ENCODE assay signal across 11 cellular contexts in the genomic region with DNA sequence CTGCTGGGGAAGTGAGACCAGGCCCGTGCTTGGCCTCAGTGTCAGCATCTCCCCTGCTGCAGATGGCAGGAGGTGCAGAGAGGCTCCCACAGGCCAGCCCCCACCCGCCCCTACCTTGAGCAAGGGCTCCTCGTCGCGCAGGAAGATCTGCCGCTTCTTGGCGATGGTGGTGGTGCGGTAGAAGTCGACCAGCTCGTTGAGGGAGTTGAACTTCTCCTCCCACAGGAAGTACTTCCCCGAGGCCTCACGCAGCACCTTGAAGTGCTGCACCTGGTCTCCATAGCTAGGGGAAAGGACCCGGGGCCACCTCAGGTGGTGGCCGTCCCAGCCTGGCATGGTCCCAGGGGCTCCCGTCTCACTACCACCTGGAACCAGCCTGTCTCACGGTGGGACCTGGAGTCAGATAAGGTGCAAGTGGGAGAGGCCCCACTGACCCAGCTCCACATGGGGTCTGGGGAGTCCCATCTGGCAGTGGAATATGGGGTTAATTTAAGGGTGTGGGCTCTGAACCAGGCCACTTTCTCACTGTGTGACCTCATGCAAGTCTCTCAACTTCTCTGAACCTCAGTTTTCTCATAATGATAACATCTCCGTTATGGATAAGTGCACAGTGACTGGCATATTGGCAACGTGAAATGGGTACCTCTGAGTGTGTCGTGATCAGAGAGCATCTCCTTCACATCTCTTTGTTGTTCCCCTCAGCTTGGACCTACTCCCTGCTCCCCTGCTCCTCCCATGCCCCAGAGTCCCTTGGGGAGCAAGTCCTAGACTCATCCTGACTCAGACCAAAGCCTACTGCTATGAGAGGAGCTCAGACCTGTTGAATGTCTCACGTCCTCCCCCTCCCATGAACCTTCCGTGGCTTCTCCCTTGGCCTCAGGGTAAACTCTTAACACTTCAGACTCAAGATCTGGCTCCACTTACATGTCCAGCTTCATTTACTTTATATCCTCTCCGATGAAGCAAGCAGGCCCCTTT. TPM values are rescaled to one million over a fixed set of nuclear protein-coding genes. Genes with fewer than 3 reads are reported as not detected.
DNase-seq lines count a peak whose midpoint lies in the region; ATAC-seq, FAIRE-seq and TF ChIP-seq lines count a peak whose summit lies in the region.
"Had no signal": no experiment of that assay in that cellular context is flagged by ENCODE, and none has a peak within 500 bp of the region (broad histone marks: within the 10 kb centered on the region; RNA-seq: fewer than 3 reads in every experiment).

No MANE protein-coding gene starts in this region.

- DNase-seq in CD4-positive, alpha-beta memory T cell = peak in 2 of 5 donors; percentile 19 to 22
- peak; percentile 89 for DNase-seq in M059J (ENCODE audit: low read depth)
- DNase-seq in bronchial epithelial cell (ENCODE audit: low read depth) = peak; percentile 97
- DNase-seq in mucosa of descending colon = peak in 2 of 3 donors; percentile 14 to 47
- no peak for DNase-seq in NCI-H187 treated with DMSO at 0.1 percent for 48 hours (lab: John Stamatoyannopoulos, UW)
- DNase-seq in esophagus muscularis mucosa (ENCODE audit: extremely low spot score) = no peak
- DNase-seq in hippocampal formation (lab: John Stamatoyannopoulos, UW) = no peak
- DNase-seq: kidney glomerular epithelial cell had no signal

- no peak overlapping the region for H3K4me3 ChIP-seq in CD4-positive, alpha-beta memory T cell (ENCODE audit: low read length in 2 of 2)
- no peak overlapping the region for H3K4me3 ChIP-seq in bronchial epithelial cell (ENCODE audit: low read depth, low read length)
- H3K4me3 ChIP-seq in mucosa of descending colon = no peak overlapping the region
- no peak overlapping the region for H3K4me3 ChIP-seq in esophagus muscularis mucosa
- H3K4me3 ChIP-seq: SJSA1 had no signal

- H3K4me1 ChIP-seq in CD4-positive, alpha-beta memory T cell (ENCODE audit: insufficient read depth, low read length) = peaks cover 14% of the 10 kb centered on the region
- H3K4me1 ChIP-seq in mucosa of descending colon (ENCODE audit: low read depth) (no peaks in the 10 kb centered on the region), esophagus muscularis mucosa (no peaks in the 10 kb centered on the region)
- H3K4me1 ChIP-seq: SJSA1 had no signal

- H3K4me1 Mint-ChIP-seq in CD4-positive, alpha-beta memory T cell = peaks cover 13 to 27% (median 14%) of the 10 kb centered on the region in 4 donors

- no peaks in the 10 kb centered on the region for H3K9me3 Mint-ChIP-seq in CD4-positive, alpha-beta memory T cell

- H3K27me3 ChIP-seq in CD4-positive, alpha-beta memory T cell (ENCODE audit: insufficient read depth, low read length) = no peaks in the 10 kb centered on the region
- H3K27me3 ChIP-seq in bronchial epithelial cell (ENCODE audit: control insufficient read depth, insufficient read depth, low read length) (no peaks in the 10 kb centered on the region), esophagus muscularis mucosa (no peaks in the 10 kb centered on the region)
- H3K27me3 ChIP-seq: SJSA1 had no signal

- peaks cover 5% of the 10 kb centered on the region for H3K36me3 ChIP-seq in CD4-positive, alpha-beta memory T cell (ENCODE audit: insufficient read depth, low read length)
- no peaks in the 10 kb centered on the region for H3K36me3 ChIP-seq in bronchial epithelial cell (ENCODE audit: control insufficient read depth, insufficient read depth, low read length)
- H3K36me3 ChIP-seq in mucosa of descending colon (ENCODE audit: low read depth) = no peaks in the 10 kb centered on the region
- H3K36me3 ChIP-seq in esophagus muscularis mucosa = peaks cover 0 to 3% (median 0%) of the 10 kb centered on the region in 4 donors
- H3K36me3 ChIP-seq: SJSA1 had no signal

- ATAC-seq in mucosa of descending colon (no peak), GM18909 (IDR thresholded peaks at IDR 0.05; ENCODE audit: poor library complexity, unreplicated experiment) (no peak)

- H3K36me3 Mint-ChIP-seq in CD4-positive, alpha-beta memory T cell = peaks cover 11 to 18% of the 10 kb centered on the region in 2 donors

- H3K27me3 Mint-ChIP-seq in CD4-positive, alpha-beta memory T cell = no peaks in the 10 kb centered on the region

- POLR2A ChIA-PET in CD4-positive, alpha-beta memory T cell (lab: Charles Lee; ENCODE audit: partially characterized antibody) = interaction anchor here (0.8 to 2.4 kb wide), 4 partner anchors 18 to 399 kb away, joined by 3 to 9 read pairs (median 5); partner anchors contain the start of gene FAM83G

- TF ChIP-seq CTCF in bronchial epithelial cell (IDR thresholded peaks at IDR 0.05; ENCODE audit: insufficient read depth, low read length, severe bottlenecking) (no peak), mucosa of descending colon (IDR thresholded peaks at IDR 0.05) (no peak), esophagus muscularis mucosa (IDR thresholded peaks at IDR 0.05) (no peak)

- WGBS in esophagus muscularis mucosa = 88% methylated on average over 21 of the region's 22 CpGs

- CTCF ChIA-PET in CD4-positive, alpha-beta memory T cell (lab: Charles Lee; ENCODE audit: partially characterized antibody) = interaction anchor here (1.3 kb wide), 1 partner anchor 63 kb away, joined by 9 read pairs; no protein-coding TSS in a partner anchor

- no peak for TF ChIP-seq EP300 in esophagus muscularis mucosa (IDR thresholded peaks at IDR 0.05)

- H3K27ac Mint-ChIP-seq in CD4-positive, alpha-beta memory T cell = peak overlapping the region; percentile 67 to 86 (median 81)

- H3K27ac ChIP-seq in CD4-positive, alpha-beta memory T cell (ENCODE audit: low read depth, low read length) = peak overlapping the region; percentile 16
- no peak overlapping the region for H3K27ac ChIP-seq in esophagus muscularis mucosa (replicated peaks in 1 of 4)
- H3K27ac ChIP-seq: SJSA1 had no signal

- no peaks in the 10 kb centered on the region for H3K9me3 ChIP-seq in CD4-positive, alpha-beta memory T cell (ENCODE audit: control insufficient read depth in 1 of 2, low read length in 2 of 2)
- no peaks in the 10 kb centered on the region for H3K9me3 ChIP-seq in mucosa of descending colon
- H3K9me3 ChIP-seq in esophagus muscularis mucosa = no peaks in the 10 kb centered on the region
- H3K9me3 ChIP-seq: SJSA1 had no signal

- FAIRE-seq in bronchial epithelial cell (lab: Jason Lieb, UNC) = peak; percentile 62
- FAIRE-seq: H1 had no signal

- H3K4me3 Mint-ChIP-seq in CD4-positive, alpha-beta memory T cell = peak overlapping the region in 6 of 8 donors; percentile 11 to 57 (median 34)

- intact Hi-C loops in CD4-positive, alpha-beta memory T cell (cut with micrococcal nuclease) = no loop called here
- intact Hi-C loops in mucosa of descending colon (cut with DNase I, micrococcal nuclease) = no loop called here
- intact Hi-C loops in esophagus muscularis mucosa (cut with DNase I) = no loop called here

- TF ChIP-seq POLR2A in esophagus muscularis mucosa (IDR thresholded peaks at IDR 0.05; ENCODE audit: low read depth) = no peak

RNA-seq across cellular contexts. Expression of gene FAM83G, which starts 19.8 kb away (rescaled TPM):
- 10 to 100 TPM; 13.8 to 15.1 TPM for total RNA-seq in CD4-positive, alpha-beta memory T cell
- polyA plus RNA-seq in CD4-positive, alpha-beta memory T cell = 1 to 10 TPM; 1.6 to 6.9 TPM
- total RNA-seq in M059J (2014; rRNA removed; shearing (Covaris generic)) = 6.5 and 15.0 TPM in 2 replicates
- total RNA-seq in bronchial epithelial cell (28.4 and 35.5 TPM in 2 replicates), mucosa of descending colon (10 to 100 TPM; 18.9 to 40.4 (median 29.1) TPM), esophagus muscularis mucosa (10 to 100 TPM in 2 of 4 donors, 1 to 10 TPM in 2; 3.7 to 16.7 (median 11.8) TPM)

RNA-seq across cellular contexts. Expression of gene GRAP, which starts 22.4 kb away (rescaled TPM):
- 10 to 100 TPM; 63.1 to 75.8 TPM for total RNA-seq in CD4-positive, alpha-beta memory T cell
- polyA plus RNA-seq in CD4-positive, alpha-beta memory T cell = 10 to 100 TPM; 61.6 to 70.1 TPM
- 0.07 and 0.59 TPM in 2 replicates for total RNA-seq in M059J (2014; rRNA removed; shearing (Covaris generic))
- total RNA-seq in bronchial epithelial cell (not detected in 2 replicates), mucosa of descending colon (1 to 10 TPM; 1.2 to 2.5 (median 1.8) TPM), esophagus muscularis mucosa (1 to 10 TPM; 2.1 to 4.1 (median 3.5) TPM)

Comparison
In these comparisons a context has a peak if more than half of its experiments do, and no peak if none do; other contexts are left out.
1. DNase-seq: peak in M059J (single experiment), bronchial epithelial cell (single experiment) and mucosa of descending colon (2 of 3); none in NCI-H187 treated with DMSO at 0.1 percent for 48 hours (single experiment), esophagus muscularis mucosa (single experiment) and hippocampal formation (0 of 2).
2. RNA of gene GRAP, which starts 22.4 kb away (total RNA-seq): 63.1 to 75.8 TPM in CD4-positive, alpha-beta memory T cell; 2.1 to 4.1 TPM in esophagus muscularis mucosa, 1.2 to 2.5 TPM in mucosa of descending colon, 0.07 to 0.59 TPM in M059J and not detected in bronchial epithelial cell; every median in the first group is over 10 times any median in the second.